In genomic region chr18:9000736-9001135, GRCh38 we compare ENCODE assay signal across 1 cellular context.
TF ChIP-seq lines count a peak whose summit lies in the region.

No MANE protein-coding gene starts in this region.

TF ChIP-seq in GM23338, 12 proteins besides CTCF, POLR2A, EP300 and RAD21 (continued from another document):
- TF ChIP-seq REST (IDR thresholded peaks at IDR 0.05; ENCODE audit: unreplicated experiment) (no peak), EZH2 (IDR thresholded peaks at IDR 0.05; ENCODE audit: low read depth, unreplicated experiment) (no peak), NANOG (IDR thresholded peaks at IDR 0.05; ENCODE audit: borderline replicate concordance) (no peak), ZNF114 (CRISPR knock-in tag; IDR thresholded peaks at IDR 0.05) (no peak), POLR2AphosphoS5 (IDR thresholded peaks at IDR 0.05; ENCODE audit: low read depth) (no peak), STAT1 (IDR thresholded peaks at IDR 0.05; ENCODE audit: unreplicated experiment) (no peak), CREB1 (CRISPR knock-in tag; IDR thresholded peaks at IDR 0.05; ENCODE audit: low read depth) (no peak), JUNB (IDR thresholded peaks at IDR 0.05; ENCODE audit: unreplicated experiment) (no peak), ZNF462 (CRISPR knock-in tag; IDR thresholded peaks at IDR 0.05) (no peak)
